ENCODE assay signal across 8 cellular contexts in the genomic region with DNA sequence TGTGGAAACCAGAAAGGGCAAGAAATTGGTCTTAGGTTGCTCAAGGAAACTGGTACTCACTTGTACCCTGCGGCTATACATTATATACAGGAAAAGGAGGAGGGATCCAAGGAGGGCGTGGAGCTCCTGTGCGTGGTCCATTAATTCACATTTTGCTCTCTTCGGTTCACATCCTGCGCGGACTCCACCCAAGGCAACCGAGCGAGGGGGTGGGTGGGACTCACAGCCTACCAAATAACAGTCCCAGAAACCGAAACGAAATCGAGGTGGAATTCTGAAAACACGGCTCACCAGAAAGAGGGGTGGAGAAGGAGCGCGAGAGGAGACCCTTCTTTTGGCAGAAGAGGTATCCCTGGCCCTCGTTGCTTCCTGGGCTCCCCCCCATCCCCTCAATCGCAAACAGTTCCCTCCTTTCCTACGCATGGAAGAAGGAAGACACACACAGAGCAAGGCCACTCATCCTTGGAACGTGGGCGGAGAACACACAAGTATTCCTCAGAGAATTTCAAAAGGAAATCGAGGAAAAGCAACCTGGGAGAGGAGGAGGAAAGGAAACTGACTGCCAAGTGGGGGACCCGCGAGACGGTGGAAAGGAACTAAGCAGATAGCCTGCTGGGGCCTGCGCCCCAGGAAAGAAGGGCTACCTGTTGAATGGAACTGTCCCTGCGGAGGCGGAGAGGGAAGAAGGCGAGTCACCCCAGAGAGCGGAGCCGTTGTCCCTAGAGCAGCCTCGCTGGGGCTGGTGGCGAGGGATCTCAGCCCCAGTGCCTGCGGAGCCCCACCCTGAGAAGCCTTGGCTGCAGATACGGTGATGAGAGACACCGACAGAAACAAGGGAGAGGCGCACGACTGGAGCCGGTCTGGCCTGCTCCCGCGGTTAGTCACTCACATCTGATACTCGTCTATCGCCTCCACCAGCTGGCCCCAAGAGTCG. TPM values are rescaled to one million over a fixed set of nuclear protein-coding genes. Genes with fewer than 3 reads are reported as not detected.
DNase-seq lines count a peak whose midpoint lies in the region; ATAC-seq, FAIRE-seq and TF ChIP-seq lines count a peak whose summit lies in the region.

No MANE protein-coding gene starts in this region.

- H3K4me3 Mint-ChIP-seq in nephron = peak overlapping the region; percentile 96 to 97 (median 97)

- H3K27ac ChIP-seq in HUES48 (ENCODE audit: low read depth, low read length) (peak overlapping the region; percentile 79), fibroblast of lung (ENCODE audit: insufficient read depth, low read length) (peak overlapping the region; percentile 97), subcutaneous abdominal adipose tissue (ENCODE audit: low read depth, low read length) (peak overlapping the region; percentile 98)

- TF ChIP-seq CTCF in fibroblast of lung (conservative IDR thresholded peaks at IDR 0.05 in 1 of 2, IDR thresholded peaks at IDR 0.05 in 1 of 2; ENCODE audit: low read depth in 1 of 2, low read length in 2 of 2) (no peak), nephron (IDR thresholded peaks at IDR 0.05; ENCODE audit: unreplicated experiment in 3 of 3) (no peak)

- no peaks in the 10 kb centered on the region for H3K9me3 Mint-ChIP-seq in nephron

- peak overlapping the region; percentile 72 for H2AFZ ChIP-seq in fibroblast of lung (ENCODE audit: low read length)

- H3K27me3 ChIP-seq in HUES48 (ENCODE audit: control insufficient read depth, insufficient read depth, low read length) (no peaks in the 10 kb centered on the region), fibroblast of lung (ENCODE audit: control insufficient read depth, insufficient read depth, low read length) (no peaks in the 10 kb centered on the region), subcutaneous abdominal adipose tissue (ENCODE audit: control insufficient read depth in 5 of 5, insufficient read depth in 4 of 5, low read length in 5 of 5) (no peaks in the 10 kb centered on the region)

- peak; percentile 38 for ATAC-seq in GM21526 (IDR thresholded peaks at IDR 0.05; ENCODE audit: low FRiP score, unreplicated experiment)

- peaks cover 25% of the 10 kb centered on the region for H3K4me1 Mint-ChIP-seq in nephron

- peak overlapping the region; percentile 99 to 100 (median 99) for H3K27ac Mint-ChIP-seq in nephron

- H3K36me3 Mint-ChIP-seq in nephron (ENCODE audit: low read depth) = peaks cover 18% of the 10 kb centered on the region

- H3K36me3 ChIP-seq in HUES48 (ENCODE audit: control insufficient read depth, insufficient read depth, low read length) = peaks cover 12% of the 10 kb centered on the region
- no peaks in the 10 kb centered on the region for H3K36me3 ChIP-seq in fibroblast of lung (ENCODE audit: control insufficient read depth, insufficient read depth, low read length)
- H3K36me3 ChIP-seq in subcutaneous abdominal adipose tissue (ENCODE audit: control insufficient read depth in 5 of 5, insufficient read depth in 5 of 5, low read length in 5 of 5) = peaks cover 2 to 7% (median 5%) of the 10 kb centered on the region in 5 donors

- H3K4me3 ChIP-seq in HUES48 (ENCODE audit: low read depth, low read length) = peak overlapping the region; percentile 95
- H3K4me3 ChIP-seq in fibroblast of lung (replicated peaks in 1 of 4; ENCODE audit: control extremely low read depth in 1 of 4, insufficient read depth in 1 of 4, low read depth in 3 of 4, low read length in 4 of 4) = peak overlapping the region; percentile 72 to 99 (median 94)
- peak overlapping the region; percentile 99 to 100 (median 99) for H3K4me3 ChIP-seq in subcutaneous abdominal adipose tissue (ENCODE audit: low read depth in 1 of 5, low read length in 5 of 5)

- DNase-seq in DMS153 (lab: John Stamatoyannopoulos, UW) = peak; percentile 48
- peak; percentile 60 for DNase-seq in RCC 7860 (ENCODE audit: low spot score)
- DNase-seq in activated T-helper 1 cell treated with anti-CD3 and anti-CD28 coated beads, Interleukin-2, amount 50 U/mL, for 16 hours (ENCODE audit: low read depth in 1 of 2, low spot score in 1 of 2) = peak; percentile 22 to 27
- DNase-seq in fibroblast of lung (ENCODE audit: low read depth in 2 of 2) = peak; percentile 60 to 66

- H3K4me1 ChIP-seq in HUES48 (ENCODE audit: control insufficient read depth, insufficient read depth, low read length) (peaks cover 6% of the 10 kb centered on the region; the same call in 1 of the 2 replicates), fibroblast of lung (ENCODE audit: control insufficient read depth, extremely low read depth, insufficient read depth, low read length) (peaks cover 3% of the 10 kb centered on the region), subcutaneous abdominal adipose tissue (ENCODE audit: control insufficient read depth in 5 of 5, insufficient read depth in 5 of 5, low read length in 5 of 5) (peaks cover 0 to 38% (median 33%) of the 10 kb centered on the region in 5 donors)

- H4K20me1 ChIP-seq in fibroblast of lung (ENCODE audit: control insufficient read depth, extremely low read depth, insufficient read depth, low read length) = no peaks in the 10 kb centered on the region

- H3K79me2 ChIP-seq in fibroblast of lung (ENCODE audit: control insufficient read depth, insufficient read depth, low read length) = peaks cover 69% of the 10 kb centered on the region

- no peaks in the 10 kb centered on the region for H3K27me3 Mint-ChIP-seq in nephron (ENCODE audit: low read depth)

- FAIRE-seq in RCC 7860 (lab: Jason Lieb, UNC) = peak; percentile 67

- H3K9ac ChIP-seq in HUES48 (ENCODE audit: low read depth, low read length) (peak overlapping the region; percentile 78), fibroblast of lung (ENCODE audit: insufficient read depth, low read length) (peak overlapping the region; percentile 87), subcutaneous abdominal adipose tissue (ENCODE audit: low read length in 5 of 5) (peak overlapping the region; percentile 89 to 97 (median 94))

- peak overlapping the region; percentile 49 for H3K4me2 ChIP-seq in fibroblast of lung (ENCODE audit: extremely low read depth, insufficient read depth, low read length)

- H3K9me3 ChIP-seq in HUES48 (ENCODE audit: control insufficient read depth, insufficient read depth, low read length) (no peaks in the 10 kb centered on the region), fibroblast of lung (ENCODE audit: control insufficient read depth, insufficient read depth, low read depth, low read length) (no peaks in the 10 kb centered on the region), subcutaneous abdominal adipose tissue (ENCODE audit: control insufficient read depth in 5 of 5, low read length in 5 of 5) (no peaks in the 10 kb centered on the region)

RNA-seq across cellular contexts. Expression of a gene that starts 0.7 kb away (rescaled TPM):
- 50.8 and 67.9 TPM in 2 replicates for total RNA-seq in fibroblast of lung
- 106 and 153 TPM in 2 replicates for polyA plus RNA-seq in fibroblast of lung
- 76.8 and 97.0 TPM in 2 replicates for polyA plus RNA-seq in fibroblast of lung (2012)
- 31.0 and 33.7 TPM in 2 replicates for polyA minus RNA-seq in fibroblast of lung (ENCODE audit: low replicate concordance)

RNA-seq across cellular contexts. Expression of a gene that starts 0.8 kb away (rescaled TPM):
- total RNA-seq in fibroblast of lung = 52.6 and 60.6 TPM in 2 replicates
- 11.3 and 12.1 TPM in 2 replicates for polyA plus RNA-seq in fibroblast of lung
- polyA plus RNA-seq in fibroblast of lung (2012) = 31.6 and 35.9 TPM in 2 replicates
- polyA minus RNA-seq in fibroblast of lung (ENCODE audit: low replicate concordance) = 5.5 and 7.0 TPM in 2 replicates

RNA-seq across cellular contexts. Expression of a gene that starts 25.4 kb away (rescaled TPM):
- total RNA-seq in fibroblast of lung = not detected in 2 replicates
- 0.06 TPM in 1 of 2 replicates, not detected in the other for polyA plus RNA-seq in fibroblast of lung
- not detected in 2 replicates for polyA plus RNA-seq in fibroblast of lung (2012)
- not detected in 2 replicates for polyA minus RNA-seq in fibroblast of lung (ENCODE audit: low replicate concordance)

Comparison
In these comparisons a context has a peak if more than half of its experiments do, and no peak if none do; other contexts are left out.
1. Peak in every context shown above with its lines: DNase-seq, ATAC-seq, H3K4me3 ChIP-seq and H3K27ac ChIP-seq.